ENCODE assay signal across 1 cellular context in genomic region chrX:69503228-69503834, GRCh38.
TF ChIP-seq lines count a peak whose summit lies in the region.

No MANE protein-coding gene starts in this region.

TF ChIP-seq in H1, 55 proteins besides CTCF, POLR2A, EP300 and RAD21 (continued from another document):
- TF ChIP-seq BACH1 (IDR thresholded peaks at IDR 0.05; ENCODE audit: low read length) = no peak
- TF ChIP-seq E2F6 (IDR thresholded peaks at IDR 0.05) = peak; percentile 64; the same call in 1 of the 2 replicates
- TF ChIP-seq HDAC2 (IDR thresholded peaks at IDR 0.05; ENCODE audit: borderline replicate concordance in 1 of 2, low read depth in 2 of 2, low read length in 2 of 2) = no peak
- no peak for TF ChIP-seq CBX5 (IDR thresholded peaks at IDR 0.05; ENCODE audit: low read depth, low read length)
- TF ChIP-seq SIN3A (conservative IDR thresholded peaks at IDR 0.05 in 1 of 2, IDR thresholded peaks at IDR 0.05 in 1 of 2; ENCODE audit: low read depth in 1 of 2, low read length in 2 of 2) = no peak
- TF ChIP-seq KDM5A (IDR thresholded peaks at IDR 0.05; ENCODE audit: low read length) = no peak
- no peak for TF ChIP-seq SP4 (IDR thresholded peaks at IDR 0.05; ENCODE audit: low read length)
- TF ChIP-seq TAF1 (IDR thresholded peaks at IDR 0.05; ENCODE audit: low read depth, low read length) = no peak
- TF ChIP-seq USF2 (IDR thresholded peaks at IDR 0.05; ENCODE audit: low read length) = peak; percentile 54; the same call in 1 of the 2 replicates
- no peak for TF ChIP-seq RFX5 (IDR thresholded peaks at IDR 0.05; ENCODE audit: borderline replicate concordance, low read depth, low read length)
